8 cellular contexts compared by ENCODE assay signal in genomic region chr12:3313655-3314305, GRCh38.
A peak's percentile ranks its signal among the peaks of the same experiment; 100 is the strongest.
DNase-seq lines count a peak whose midpoint lies in the region; ATAC-seq and TF ChIP-seq lines count a peak whose summit lies in the region.

No MANE protein-coding gene starts in this region.

- in situ Hi-C loops in astrocyte of the spinal cord (cut with HindIII; ENCODE audit: low sequenced_read_pairs): no loop called here

- intact Hi-C loops in lower lobe of right lung (cut with DNase I): no loop called here

- H3K9me3 ChIP-seq in AG04450 (ENCODE audit: control insufficient read depth, insufficient read depth, low read length): no peaks in the 10 kb centered on the region
- H3K9me3 ChIP-seq in lower lobe of right lung: no peaks in the 10 kb centered on the region

- DNase-seq in AG04450 (ENCODE audit: low read depth, low spot score) (no peak), EL (peak; percentile 53), NCI-H1694 treated with DMSO at 0.1 percent for 48 hours (lab: John Stamatoyannopoulos, UW) (peak; percentile 52), astrocyte of the spinal cord (ENCODE audit: low read depth, low spot score) (no peak), lower lobe of right lung (no peak), NOMO-1 treated with DMSO at 0.1 percent for 48 hours (lab: John Stamatoyannopoulos, UW; ENCODE audit: unreplicated experiment) (no peak)

- no peaks in the 10 kb centered on the region for H3K36me3 ChIP-seq in lower lobe of right lung

- no peak overlapping the region for H3K4me3 ChIP-seq in AG04450 (ENCODE audit: low read depth, low read length)
- no peak overlapping the region for H3K4me3 ChIP-seq in astrocyte of the spinal cord (ENCODE audit: low read depth, low read length)
- no peak overlapping the region for H3K4me3 ChIP-seq in lower lobe of right lung

- ATAC-seq in lower lobe of right lung (peak in 1 of 2 donors; percentile 20), GM18858 (IDR thresholded peaks at IDR 0.05; ENCODE audit: unreplicated experiment) (no peak), GM18867 (IDR thresholded peaks at IDR 0.05; ENCODE audit: unreplicated experiment) (no peak)

- H3K27ac ChIP-seq in AG04450 (ENCODE audit: low read depth, low read length): no peak overlapping the region
- H3K27ac ChIP-seq in lower lobe of right lung: no peak overlapping the region

- CTCF ChIA-PET in AG04450 (lab: Charles Lee): interaction anchor here (0.6 to 9.4 kb wide), 15 partner anchors 8 to 963 kb away, joined by 3 to 126 read pairs (median 4); no protein-coding TSS in a partner anchor

- TF ChIP-seq CTCF in AG04450 (IDR thresholded peaks at IDR 0.05; ENCODE audit: low read depth, low read length): peak; percentile 47
- peak; percentile 51 for TF ChIP-seq CTCF in astrocyte of the spinal cord (IDR thresholded peaks at IDR 0.05; ENCODE audit: low read depth, low read length)
- peak; percentile 26 for TF ChIP-seq CTCF in lower lobe of right lung (IDR thresholded peaks at IDR 0.05)

- peaks cover 19% of the 10 kb centered on the region for H3K27me3 ChIP-seq in AG04450 (ENCODE audit: control insufficient read depth, insufficient read depth, low read length)
- H3K27me3 ChIP-seq in lower lobe of right lung (ENCODE audit: low read depth): no peaks in the 10 kb centered on the region

- peaks cover 7% of the 10 kb centered on the region for H3K4me1 ChIP-seq in lower lobe of right lung

- POLR2A ChIA-PET in AG04450 (lab: Yijun Ruan, JAX): interaction anchor here (1.7 kb wide), 1 partner anchor 14 kb away, joined by 5 read pairs; no protein-coding TSS in a partner anchor

Comparison
In these comparisons a context has a peak if more than half of its experiments do, and no peak if none do; other contexts are left out.
1. DNase-seq: peak in EL (single experiment) and NCI-H1694 treated with DMSO at 0.1 percent for 48 hours (single experiment); none in AG04450 (single experiment), astrocyte of the spinal cord (single experiment), lower lobe of right lung (single experiment) and NOMO-1 treated with DMSO at 0.1 percent for 48 hours (single experiment).
2. Peak in every context shown above with its lines, with median percentiles within 50 percentile points of each other: CTCF ChIP-seq.